ENCODE assay signal across 19 cellular contexts in genomic region chr7:77216233-77216632, GRCh38. TPM values are rescaled to one million over a fixed set of nuclear protein-coding genes. Genes with fewer than 3 reads are reported as not detected.
"Had no signal": no experiment of that assay in that cellular context is flagged by ENCODE, and none has a peak within 500 bp of the region (broad histone marks: within the 10 kb centered on the region; RNA-seq: fewer than 3 reads in every experiment).

No MANE protein-coding gene starts in this region.

- DNase-seq: colonic mucosa; dorsolateral prefrontal cortex; effector CD8-positive, alpha-beta T cell; heart left ventricle; hypothalamus; mammary epithelial cell; occipital lobe; sigmoid colon; stimulated activated CD4-positive, alpha-beta T cell treated with anti-CD3 and anti-CD28 coated beads, Interleukin-12 subunit alpha, Interleukin-12 subunit beta, amount 100 ng/mL, for 4 hours; stimulated activated naive CD4-positive, alpha-beta T cell; stomach; substantia nigra; trophoblast cell had no signal

- H3K4me1 ChIP-seq: colonic mucosa, parathyroid adenoma, prostate gland, sigmoid colon, stomach had no signal

- H3K9ac ChIP-seq: parathyroid adenoma had no signal

- H3K9me3 ChIP-seq: colonic mucosa, prostate gland, sigmoid colon had no signal

- ATAC-seq: esophagus mucosa; heart left ventricle; natural killer cell treated with Interleukin-12 subunit alpha and Interleukin-12 subunit beta and Interleukin-15 and Interleukin-18, amount 100 ng/mL, for 72 hours had no signal

- H3K36me3 ChIP-seq: colonic mucosa, heart left ventricle, prostate gland, sigmoid colon, stomach had no signal

- H3K27ac ChIP-seq: colonic mucosa, dorsolateral prefrontal cortex, parathyroid adenoma, prostate gland, sigmoid colon, stomach had no signal

- H3K4me3 ChIP-seq: colonic mucosa, dorsolateral prefrontal cortex, heart left ventricle, prostate gland, sigmoid colon, skin epidermis, stomach had no signal

- H3K27me3 ChIP-seq: colonic mucosa, dorsolateral prefrontal cortex, heart left ventricle, sigmoid colon, stomach had no signal

RNA-seq across cellular contexts. Expression of gene FGL2, which starts 16.6 kb away (rescaled TPM):
- total RNA-seq: glomerular endothelial cell had no signal
